Comparison of ENCODE assay signal across 1 cellular context in genomic region chr22:29394931-29395581, GRCh38.
TF ChIP-seq lines count a peak whose summit lies in the region.

No MANE protein-coding gene starts in this region.

TF ChIP-seq in HepG2, 621 proteins besides CTCF, POLR2A, EP300 and RAD21 (continued from another document and continues in another):
- TF ChIP-seq HMGXB3 (CRISPR knock-in tag; IDR thresholded peaks at IDR 0.05; ENCODE audit: borderline replicate concordance) (no peak), ZNF644 (CRISPR knock-in tag; IDR thresholded peaks at IDR 0.05; ENCODE audit: low read depth) (no peak), U2AF1 (optimal IDR thresholded peaks at IDR 0.05; ENCODE audit: low read depth, low read length) (no peak), NFKBIZ (CRISPR knock-in tag; IDR thresholded peaks at IDR 0.05) (no peak), PPARG (CRISPR knock-in tag; conservative IDR thresholded peaks at IDR 0.05) (no peak), ZNF577 (CRISPR knock-in tag; IDR thresholded peaks at IDR 0.05; ENCODE audit: borderline replicate concordance, low read depth) (no peak), REPIN1 (CRISPR knock-in tag; IDR thresholded peaks at IDR 0.05; ENCODE audit: borderline replicate concordance, low read depth) (no peak), ZNF432 (CRISPR knock-in tag; IDR thresholded peaks at IDR 0.05; ENCODE audit: borderline replicate concordance) (no peak), ZNF280B (CRISPR knock-in tag; IDR thresholded peaks at IDR 0.05; ENCODE audit: borderline replicate concordance) (no peak), NFE2L1 (CRISPR knock-in tag; IDR thresholded peaks at IDR 0.05; ENCODE audit: borderline replicate concordance) (no peak), ZNF687 (CRISPR knock-in tag; IDR thresholded peaks at IDR 0.05) (no peak), SIN3A (IDR thresholded peaks at IDR 0.05; ENCODE audit: borderline replicate concordance, low read depth, low read length) (no peak), PATZ1 (CRISPR knock-in tag; IDR thresholded peaks at IDR 0.05) (no peak), ZFX (CRISPR knock-in tag; IDR thresholded peaks at IDR 0.05; ENCODE audit: low read depth) (no peak), HNF4G (IDR thresholded peaks at IDR 0.05; ENCODE audit: borderline replicate concordance, low read depth, low read length) (peak; percentile 85), HNF4G (CRISPR knock-in tag; IDR thresholded peaks at IDR 0.05; ENCODE audit: borderline replicate concordance, low read depth) (0 out of 2 replicates have a peak, but pooled peaks have one; percentile 41), ZNF317 (CRISPR knock-in tag; IDR thresholded peaks at IDR 0.05) (no peak), ZNF510 (CRISPR knock-in tag; IDR thresholded peaks at IDR 0.05; ENCODE audit: low read depth) (no peak), MXD3 (CRISPR knock-in tag; IDR thresholded peaks at IDR 0.05) (no peak), KAT8 (CRISPR knock-in tag; IDR thresholded peaks at IDR 0.05) (0 out of 2 replicates have a peak, but pooled peaks have one; percentile 22), ZNF646 (CRISPR knock-in tag; IDR thresholded peaks at IDR 0.05) (no peak), ZNF788 (CRISPR knock-in tag; IDR thresholded peaks at IDR 0.05; ENCODE audit: borderline replicate concordance) (no peak), SP4 (CRISPR knock-in tag; IDR thresholded peaks at IDR 0.05) (no peak), SRSF1 (optimal IDR thresholded peaks at IDR 0.05; ENCODE audit: low read depth, low read length) (no peak), TAF15 (IDR thresholded peaks at IDR 0.05; ENCODE audit: low read depth, low read length, poor library complexity, severe bottlenecking) (no peak), KDM3A (CRISPR knock-in tag; IDR thresholded peaks at IDR 0.05; ENCODE audit: low read depth) (0 out of 2 replicates have a peak, but pooled peaks have one; percentile 34), ZNF639 (CRISPR knock-in tag; conservative IDR thresholded peaks at IDR 0.05) (no peak), SAP130 (CRISPR knock-in tag; IDR thresholded peaks at IDR 0.05; ENCODE audit: low read depth) (peak; percentile 41; the same call in 1 of the 2 replicates), ZKSCAN5 (CRISPR knock-in tag; IDR thresholded peaks at IDR 0.05) (no peak), PAWR (CRISPR knock-in tag; IDR thresholded peaks at IDR 0.05; ENCODE audit: borderline replicate concordance) (no peak), ZBTB33 (CRISPR knock-in tag; IDR thresholded peaks at IDR 0.05) (no peak), HIVEP1 (CRISPR knock-in tag; IDR thresholded peaks at IDR 0.05) (no peak)
